In genomic region chr10:43350686-43351085, GRCh38 we compare ENCODE assay signal across 21 cellular contexts. TPM values are rescaled to one million over a fixed set of nuclear protein-coding genes. Genes with fewer than 3 reads are reported as not detected.
A peak's percentile ranks its signal among the peaks of the same experiment; 100 is the strongest.
DNase-seq lines count a peak whose midpoint lies in the region; ATAC-seq, FAIRE-seq and TF ChIP-seq lines count a peak whose summit lies in the region.
"Had no signal": no experiment of that assay in that cellular context is flagged by ENCODE, and none has a peak within 500 bp of the region (broad histone marks: within the 10 kb centered on the region; RNA-seq: fewer than 3 reads in every experiment).

No MANE protein-coding gene starts in this region.

- H3K4me3 Mint-ChIP-seq in CD14-positive monocyte, result peak overlapping the region; percentile 67 to 76
- H3K4me3 Mint-ChIP-seq in astrocyte (ENCODE audit: unreplicated experiment), result no peak overlapping the region
- H3K4me3 Mint-ChIP-seq in HFFc6, result no peak overlapping the region
- H3K4me3 Mint-ChIP-seq in progenitor cell of endocrine pancreas (ENCODE audit: low read depth), result no peak overlapping the region
- H3K4me3 Mint-ChIP-seq: stimulated activated effector memory CD8-positive, alpha-beta T cell treated with anti-CD3 and anti-CD28 coated beads, Interleukin-12 subunit alpha, Interleukin-12 subunit beta, amount 100 ng/mL, for 72 hours had no signal

- peak; percentile 7 for ATAC-seq in mucosa of descending colon
- ATAC-seq: stimulated activated effector memory CD8-positive, alpha-beta T cell treated with anti-CD3 and anti-CD28 coated beads, Interleukin-12 subunit alpha, Interleukin-12 subunit beta, amount 100 ng/mL, for 72 hours had no signal

- no peak overlapping the region for H3K9ac ChIP-seq in astrocyte (ENCODE audit: low read length)

- TF ChIP-seq CTCF in CD14-positive monocyte (IDR thresholded peaks at IDR 0.05) (no peak), astrocyte (IDR thresholded peaks at IDR 0.05; ENCODE audit: insufficient read depth, low read depth, low read length) (no peak), mucosa of descending colon (IDR thresholded peaks at IDR 0.05) (no peak), HFFc6 (IDR thresholded peaks at IDR 0.05) (no peak), progenitor cell of endocrine pancreas (IDR thresholded peaks at IDR 0.05; ENCODE audit: unreplicated experiment) (no peak)

- no peaks in the 10 kb centered on the region for H4K20me1 ChIP-seq in astrocyte (ENCODE audit: insufficient read depth, low read length)

- peaks cover 25 to 38% (median 27%) of the 10 kb centered on the region in 3 donors for H3K27me3 Mint-ChIP-seq in CD14-positive monocyte (ENCODE audit: low read depth in 3 of 3)
- H3K27me3 Mint-ChIP-seq in astrocyte (ENCODE audit: low read depth, unreplicated experiment), result peaks cover 6% of the 10 kb centered on the region
- peaks cover 26% of the 10 kb centered on the region for H3K27me3 Mint-ChIP-seq in HFFc6 (ENCODE audit: insufficient read depth)
- no peaks in the 10 kb centered on the region for H3K27me3 Mint-ChIP-seq in progenitor cell of endocrine pancreas

- H3K9me3 Mint-ChIP-seq in CD14-positive monocyte (peaks cover 0 to 8% (median 0%) of the 10 kb centered on the region in 7 donors), astrocyte (ENCODE audit: unreplicated experiment) (no peaks in the 10 kb centered on the region), HFFc6 (no peaks in the 10 kb centered on the region), progenitor cell of endocrine pancreas (ENCODE audit: low read depth) (no peaks in the 10 kb centered on the region)
- H3K9me3 Mint-ChIP-seq: naive B cell; stimulated activated effector memory CD8-positive, alpha-beta T cell treated with anti-CD3 and anti-CD28 coated beads, Interleukin-12 subunit alpha, Interleukin-12 subunit beta, amount 100 ng/mL, for 72 hours had no signal

- intact Hi-C loops in CD14-positive monocyte (cut with micrococcal nuclease), result no loop called here
- intact Hi-C loops in mucosa of descending colon (cut with DNase I, micrococcal nuclease), result loop anchor here in 1 of 2 donors (10.0 kb wide), 1 partner anchor 56 kb away; no protein-coding TSS in a partner anchor

- no peaks in the 10 kb centered on the region for H3K36me3 ChIP-seq in astrocyte (ENCODE audit: insufficient read depth, low read length)
- H3K36me3 ChIP-seq in mucosa of descending colon (ENCODE audit: low read depth), result no peaks in the 10 kb centered on the region
- H3K36me3 ChIP-seq: BE2C, lower lobe of right lung had no signal

- DNase-seq in DMS 273 (lab: John Stamatoyannopoulos, UW; ENCODE audit: unreplicated experiment) (peak; percentile 35), DMS 273 treated with DMSO at 0.1 percent for 48 hours (lab: John Stamatoyannopoulos, UW) (no peak), CD14-positive monocyte (ENCODE audit: low spot score) (no peak), astrocyte (ENCODE audit: low read depth) (no peak), mucosa of descending colon (no peak), GM19239 (ENCODE audit: insufficient read length, low spot score) (no peak), HFFc6 (no peak), progenitor cell of endocrine pancreas (ENCODE audit: low spot score, unreplicated experiment) (no peak)
- DNase-seq: dermis blood vessel endothelial cell; erythroblast; lower lobe of right lung; naive B cell; NCI-H1436 treated with DMSO at 0.1 percent for 48 hours; NCI-H2227 treated with DMSO at 0.1 percent for 48 hours; NK-92 treated with Interleukin-12 subunit alpha and Interleukin-12 subunit beta, amount 100 ng/mL, for 24 hours; RPMI8226; SW 1271 had no signal

- H3K27ac ChIP-seq in astrocyte (ENCODE audit: low read depth, low read length), result no peak overlapping the region
- H3K27ac ChIP-seq: 22Rv1, lower lobe of right lung had no signal

- no peak overlapping the region for H3K4me3 ChIP-seq in astrocyte (ENCODE audit: insufficient read depth, low read depth, low read length)
- no peak overlapping the region for H3K4me3 ChIP-seq in mucosa of descending colon
- H3K4me3 ChIP-seq: lower lobe of right lung had no signal

- no peaks in the 10 kb centered on the region for H3K36me3 Mint-ChIP-seq in CD14-positive monocyte
- no peaks in the 10 kb centered on the region for H3K36me3 Mint-ChIP-seq in astrocyte (ENCODE audit: low read depth, unreplicated experiment)
- H3K36me3 Mint-ChIP-seq in HFFc6 (ENCODE audit: low read depth), result no peaks in the 10 kb centered on the region
- H3K36me3 Mint-ChIP-seq in progenitor cell of endocrine pancreas (ENCODE audit: insufficient read depth), result no peaks in the 10 kb centered on the region
- H3K36me3 Mint-ChIP-seq: naive B cell; stimulated activated effector memory CD8-positive, alpha-beta T cell treated with anti-CD3 and anti-CD28 coated beads, Interleukin-12 subunit alpha, Interleukin-12 subunit beta, amount 100 ng/mL, for 72 hours had no signal

- peaks cover under 1% of the 10 kb centered on the region for H3K4me1 ChIP-seq in astrocyte (ENCODE audit: insufficient read depth, low read length)
- peaks cover 4% of the 10 kb centered on the region for H3K4me1 ChIP-seq in mucosa of descending colon (ENCODE audit: low read depth)
- H3K4me1 ChIP-seq: BE2C had no signal

- H2AFZ ChIP-seq in astrocyte (ENCODE audit: low read depth, low read length), result peak overlapping the region; percentile 58

- peaks cover 5% of the 10 kb centered on the region for H3K27me3 ChIP-seq in astrocyte (ENCODE audit: insufficient read depth, low read length)
- H3K27me3 ChIP-seq: BE2C had no signal

- H3K9me3 ChIP-seq in astrocyte (ENCODE audit: insufficient read depth, low read depth, low read length), result no peaks in the 10 kb centered on the region
- H3K9me3 ChIP-seq in mucosa of descending colon, result no peaks in the 10 kb centered on the region
- H3K9me3 ChIP-seq: BE2C, lower lobe of right lung had no signal

- H3K4me2 ChIP-seq in astrocyte (ENCODE audit: low read length), result peak overlapping the region; percentile 46

- FAIRE-seq in astrocyte (lab: Jason Lieb, UNC) (no peak), GM19239 (lab: Jason Lieb, UNC) (no peak)

- peak overlapping the region in 1 of 7 donors; percentile 3 for H3K27ac Mint-ChIP-seq in CD14-positive monocyte
- H3K27ac Mint-ChIP-seq in astrocyte (ENCODE audit: unreplicated experiment), result no peak overlapping the region
- H3K27ac Mint-ChIP-seq in HFFc6, result no peak overlapping the region
- H3K27ac Mint-ChIP-seq in progenitor cell of endocrine pancreas, result no peak overlapping the region
- H3K27ac Mint-ChIP-seq: stimulated activated effector memory CD8-positive, alpha-beta T cell treated with anti-CD3 and anti-CD28 coated beads, Interleukin-12 subunit alpha, Interleukin-12 subunit beta, amount 100 ng/mL, for 72 hours had no signal

- H3K4me1 Mint-ChIP-seq in CD14-positive monocyte (peaks cover 15% of the 10 kb centered on the region), astrocyte (ENCODE audit: low read depth, unreplicated experiment) (peaks cover 4% of the 10 kb centered on the region), HFFc6 (ENCODE audit: low read depth) (peaks cover 10% of the 10 kb centered on the region), progenitor cell of endocrine pancreas (ENCODE audit: low read depth) (peaks cover 14% of the 10 kb centered on the region)

- no peaks in the 10 kb centered on the region for H3K79me2 ChIP-seq in astrocyte (ENCODE audit: insufficient read depth, low read length)

RNA-seq across cellular contexts. Expression of gene FXYD4, which starts 20.8 kb away (rescaled TPM):
- polyA plus RNA-seq in CD14-positive monocyte, result not detected
- total RNA-seq in astrocyte (not detected in 2 replicates), mucosa of descending colon (not detected), progenitor cell of endocrine pancreas (not detected in 2 replicates)
- total RNA-seq in HFFc6 (2021; fragmentation: NEBNext Ultra II Directional; extraction: Animal tissue kit (Norgen Biotek cat#: 25700)), result not detected
- total RNA-seq: dermis blood vessel endothelial cell, lower lobe of right lung, pulmonary artery endothelial cell had no signal

RNA-seq across cellular contexts. Expression of gene HNRNPF, which starts 58.3 kb away (rescaled TPM):
- 100 to 1,000 TPM; 188 to 189 TPM for polyA plus RNA-seq in CD14-positive monocyte
- total RNA-seq in astrocyte (143 and 151 TPM in 2 replicates), mucosa of descending colon (100 to 1,000 TPM; 212 to 229 (median 227) TPM), progenitor cell of endocrine pancreas (211 and 221 TPM in 2 replicates)
- total RNA-seq in HFFc6 (2021; fragmentation: NEBNext Ultra II Directional; extraction: Animal tissue kit (Norgen Biotek cat#: 25700)), result 100 to 1,000 TPM; 133 to 164 (median 159) TPM

Comparison
In these comparisons a context has a peak if more than half of its experiments do, and no peak if none do; other contexts are left out.
1. H3K4me3 Mint-ChIP-seq: peak in CD14-positive monocyte (2 of 2); none in astrocyte (single experiment), HFFc6 (single experiment) and progenitor cell of endocrine pancreas (single experiment).